8 cellular contexts compared by ENCODE assay signal in genomic region chr19:27793128-27793643, GRCh38.
DNase-seq lines count a peak whose midpoint lies in the region; ATAC-seq, FAIRE-seq and TF ChIP-seq lines count a peak whose summit lies in the region.

No MANE protein-coding gene starts in this region.

- H3K4me1 ChIP-seq in osteoblast (ENCODE audit: insufficient read depth, low read length) (peaks cover 13% of the 10 kb centered on the region), urinary bladder (ENCODE audit: insufficient read depth) (no peaks in the 10 kb centered on the region)

- peaks cover 4% of the 10 kb centered on the region for H3K36me3 Mint-ChIP-seq in IgD-negative memory B cell
- H3K36me3 Mint-ChIP-seq in activated T-helper 2 cell treated with anti-CD3 and anti-CD28 coated beads, Interferon-gamma antibody, Interleukin-2, Interleukin-4, amounts not matched to agents 10 μg/mL and 5 μg/mL and 100 μg/mL, durations not matched to agents 14 hours and 24 hours and 36 hours (ENCODE audit: low read depth): peaks cover 41% of the 10 kb centered on the region

- H3K9me3 ChIP-seq in osteoblast (ENCODE audit: low read depth, low read length): no peaks in the 10 kb centered on the region

- peaks cover 14 to 29% (median 24%) of the 10 kb centered on the region in 3 donors for H3K4me1 Mint-ChIP-seq in IgD-negative memory B cell
- H3K4me1 Mint-ChIP-seq in activated T-helper 2 cell treated with anti-CD3 and anti-CD28 coated beads, Interferon-gamma antibody, Interleukin-2, Interleukin-4, amounts not matched to agents 10 μg/mL and 5 μg/mL and 100 μg/mL, durations not matched to agents 14 hours and 24 hours and 36 hours (ENCODE audit: low read depth): peaks cover 21% of the 10 kb centered on the region

- no peak for TF ChIP-seq CTCF in osteoblast (IDR thresholded peaks at IDR 0.05; ENCODE audit: extremely low read depth, low read depth, low read length)

- H3K27ac ChIP-seq in osteoblast (ENCODE audit: low read depth, low read length): peak overlapping the region; percentile 45
- peak overlapping the region; percentile 77 for H3K27ac ChIP-seq in urinary bladder (ENCODE audit: low read depth)

- no peaks in the 10 kb centered on the region for H3K27me3 ChIP-seq in osteoblast (ENCODE audit: insufficient read depth, low read length)

- H3K9me3 Mint-ChIP-seq in IgD-negative memory B cell: no peaks in the 10 kb centered on the region
- peaks cover 8% of the 10 kb centered on the region for H3K9me3 Mint-ChIP-seq in activated T-helper 2 cell treated with anti-CD3 and anti-CD28 coated beads, Interferon-gamma antibody, Interleukin-2, Interleukin-4, amounts not matched to agents 10 μg/mL and 5 μg/mL and 100 μg/mL, durations not matched to agents 14 hours and 24 hours and 36 hours

- H3K27me3 Mint-ChIP-seq in IgD-negative memory B cell: no peaks in the 10 kb centered on the region
- no peaks in the 10 kb centered on the region for H3K27me3 Mint-ChIP-seq in activated T-helper 2 cell treated with anti-CD3 and anti-CD28 coated beads, Interferon-gamma antibody, Interleukin-2, Interleukin-4, amounts not matched to agents 10 μg/mL and 5 μg/mL and 100 μg/mL, durations not matched to agents 14 hours and 24 hours and 36 hours (ENCODE audit: low read depth)

- H3K36me3 ChIP-seq in osteoblast (ENCODE audit: insufficient read depth, low read length) (no peaks in the 10 kb centered on the region), urinary bladder (ENCODE audit: insufficient read depth) (no peaks in the 10 kb centered on the region)

- WGBS in urinary bladder: under 1% methylated on average over 20 of the region's 20 CpGs

- intact Hi-C loops in activated T-helper 2 cell treated with anti-CD3 and anti-CD28 coated beads, Interferon-gamma antibody, Interleukin-2, Interleukin-4, amounts not matched to agents 10 μg/mL and 5 μg/mL and 100 μg/mL, durations not matched to agents 14 hours and 24 hours and 36 hours (cut with micrococcal nuclease): no loop called here

- peak; percentile 76 for ATAC-seq in GM21723 (IDR thresholded peaks at IDR 0.05; ENCODE audit: unreplicated experiment)

- peaks cover 19% of the 10 kb centered on the region for H4K20me1 ChIP-seq in osteoblast (ENCODE audit: insufficient read depth, low read length)

- H3K27ac Mint-ChIP-seq in IgD-negative memory B cell: peak overlapping the region; percentile 62 to 97 (median 84)
- peak overlapping the region; percentile 91 for H3K27ac Mint-ChIP-seq in activated T-helper 2 cell treated with anti-CD3 and anti-CD28 coated beads, Interferon-gamma antibody, Interleukin-2, Interleukin-4, amounts not matched to agents 10 μg/mL and 5 μg/mL and 100 μg/mL, durations not matched to agents 14 hours and 24 hours and 36 hours

- peak overlapping the region; percentile 93 for H2AFZ ChIP-seq in osteoblast (ENCODE audit: low read length)

- H3K79me2 ChIP-seq in osteoblast (ENCODE audit: insufficient read depth, low read length): peaks cover 39% of the 10 kb centered on the region

- peak overlapping the region; percentile 82 to 97 (median 96) for H3K4me3 Mint-ChIP-seq in IgD-negative memory B cell
- H3K4me3 Mint-ChIP-seq in activated T-helper 2 cell treated with anti-CD3 and anti-CD28 coated beads, Interferon-gamma antibody, Interleukin-2, Interleukin-4, amounts not matched to agents 10 μg/mL and 5 μg/mL and 100 μg/mL, durations not matched to agents 14 hours and 24 hours and 36 hours (ENCODE audit: low read depth): peak overlapping the region; percentile 95

- H3K4me2 ChIP-seq in osteoblast (ENCODE audit: insufficient read depth, low read length): peak overlapping the region; percentile 90

- peak overlapping the region; percentile 76 for H3K4me3 ChIP-seq in osteoblast (ENCODE audit: insufficient read depth, low read length)
- H3K4me3 ChIP-seq in urinary bladder (ENCODE audit: low read depth, low read length): peak overlapping the region; percentile 75

- DNase-seq in Daoy (ENCODE audit: low read depth) (peak; percentile 92), OCI-M1 (lab: John Stamatoyannopoulos, UW) (peak; percentile 95), frontal cortex (ENCODE audit: low spot score in 2 of 2) (peak; percentile 10 to 51), osteoblast (ENCODE audit: insufficient read length, low spot score, missing footprints) (peak; percentile 58)
- peak; percentile 71 for DNase-seq in activated T-helper 2 cell treated with anti-CD3 and anti-CD28 coated beads, Interferon-gamma antibody, Interleukin-2, Interleukin-4, amounts not matched to agents 10 μg/mL and 5 μg/mL and 100 μg/mL, durations not matched to agents 14 hours and 24 hours and 36 hours (ENCODE audit: low spot score)

- no peak for FAIRE-seq in frontal cortex (lab: Jason Lieb, UNC)

Comparison
In these comparisons a context has a peak if more than half of its experiments do, and no peak if none do; other contexts are left out.
1. Peak in every context shown above with its lines: DNase-seq, ATAC-seq, H3K4me3 ChIP-seq and H3K27ac ChIP-seq.
2. DNase-seq: peak in every context shown above with its lines; median percentile 95 in OCI-M1; 92 in Daoy; 71 in activated T-helper 2 cell treated with anti-CD3 and anti-CD28 coated beads, Interferon-gamma antibody, Interleukin-2, Interleukin-4, amounts not matched to agents 10 μg/mL and 5 μg/mL and 100 μg/mL, durations not matched to agents 14 hours and 24 hours and 36 hours; 58 in osteoblast; 30 in frontal cortex.